In genomic region chr10:121845044-121845784, GRCh38 we compare ENCODE assay signal across 15 cellular contexts.
DNase-seq lines count a peak whose midpoint lies in the region; ATAC-seq, FAIRE-seq and TF ChIP-seq lines count a peak whose summit lies in the region.
"Had no signal": no experiment of that assay in that cellular context is flagged by ENCODE, and none has a peak within 500 bp of the region (broad histone marks: within the 10 kb centered on the region; RNA-seq: fewer than 3 reads in every experiment).

No MANE protein-coding gene starts in this region.

- H3K27me3 Mint-ChIP-seq in Caco-2 (ENCODE audit: insufficient read depth, unreplicated experiment): no peaks in the 10 kb centered on the region
- H3K27me3 Mint-ChIP-seq: naive thymus-derived CD8-positive, alpha-beta T cell; stimulated activated naive B cell treated with anti-CD40 and anti-IgM and Interleukin-4, amounts not matched to agents 10 μg/mL and 1 μg/mL and 100 μg/mL, for 72 hours had no signal

- no peak overlapping the region for H2AFZ ChIP-seq in HepG2 (ENCODE audit: low read length)
- H2AFZ ChIP-seq in keratinocyte (ENCODE audit: control insufficient read depth, low read length): no peak overlapping the region

- dilution Hi-C loops in keratinocyte (cut with MboI; ENCODE audit: extremely low pct_ligation_motif_present, low sequenced_read_pairs): no loop called here

- peaks cover 22% of the 10 kb centered on the region for H4K20me1 ChIP-seq in HepG2 (ENCODE audit: insufficient read depth, low read length)
- no peaks in the 10 kb centered on the region for H4K20me1 ChIP-seq in keratinocyte (ENCODE audit: control insufficient read depth, extremely low read depth, insufficient read depth, low read length)

- H3K4me1 ChIP-seq in HepG2 (ENCODE audit: insufficient read depth, low read length) (peaks cover 22% of the 10 kb centered on the region), right lobe of liver (peaks cover 0 to 10% (median 0%) of the 10 kb centered on the region in 4 donors), keratinocyte (ENCODE audit: control insufficient read depth, extremely low read depth, insufficient read depth, low read length) (peaks cover 5% of the 10 kb centered on the region), Caco-2 (peaks cover 6% of the 10 kb centered on the region; the same call in 1 of the 2 replicates)

- POLR2A ChIA-PET in HepG2 (lab: Yijun Ruan, JAX) (no interaction called here), Caco-2 (lab: Charles Lee) (no interaction called here)

- peaks cover 34% of the 10 kb centered on the region for H3K36me3 Mint-ChIP-seq in Caco-2 (ENCODE audit: insufficient read depth, unreplicated experiment)

- no peak overlapping the region for H3K4me3 Mint-ChIP-seq in Caco-2 (ENCODE audit: unreplicated experiment)
- H3K4me3 Mint-ChIP-seq: naive thymus-derived CD8-positive, alpha-beta T cell; stimulated activated naive B cell treated with anti-CD40 and anti-IgM and Interleukin-4, amounts not matched to agents 10 μg/mL and 1 μg/mL and 100 μg/mL, for 72 hours had no signal

- peaks cover 5% of the 10 kb centered on the region for H3K79me2 ChIP-seq in HepG2 (ENCODE audit: insufficient read depth, low read length)
- H3K79me2 ChIP-seq in keratinocyte (ENCODE audit: control insufficient read depth, insufficient read depth, low read length): no peaks in the 10 kb centered on the region

- FAIRE-seq in HepG2 (lab: Jason Lieb, UNC): no peak
- peak; percentile 9 for FAIRE-seq in keratinocyte (lab: Jason Lieb, UNC)
- FAIRE-seq in D721Med (lab: Jason Lieb, UNC): no peak

- TF ChIP-seq POLR2A in HepG2 (IDR thresholded peaks at IDR 0.05; ENCODE audit: insufficient read depth in 1 of 2, low read depth in 2 of 2, low read length in 2 of 2) (no peak), right lobe of liver (IDR thresholded peaks at IDR 0.05) (no peak)

- WGBS in HepG2 (ENCODE audit: low lambda C conversion rate): 72% methylated on average over 3 of the region's 3 CpGs
- WGBS in right lobe of liver (ENCODE audit: insufficient coverage, low coverage, low lambda C conversion rate, missing lambda C conversion rate): 70% methylated on average over 3 of the region's 3 CpGs

- no peak overlapping the region for H3K27ac ChIP-seq in HepG2 (ENCODE audit: extremely low read length, insufficient read depth, low read length)
- no peak overlapping the region for H3K27ac ChIP-seq in right lobe of liver
- H3K27ac ChIP-seq in keratinocyte (ENCODE audit: control insufficient read depth, insufficient read depth, low read length): no peak overlapping the region
- H3K27ac ChIP-seq: heart left ventricle had no signal

- no peak for TF ChIP-seq EP300 in HepG2 (IDR thresholded peaks at IDR 0.05; ENCODE audit: low read depth in 2 of 2, low read length in 2 of 2)
- no peak for TF ChIP-seq EP300 in HepG2 (CRISPR knock-in tag; IDR thresholded peaks at IDR 0.05; ENCODE audit: borderline replicate concordance)

- ATAC-seq in HepG2 (no peak), right lobe of liver (no peak), GM21528 (IDR thresholded peaks at IDR 0.05; ENCODE audit: low FRiP score, unreplicated experiment) (peak; percentile 83), HG03342 (IDR thresholded peaks at IDR 0.05; ENCODE audit: unreplicated experiment) (peak; percentile 88)
- ATAC-seq: heart left ventricle; naive thymus-derived CD8-positive, alpha-beta T cell; SK-N-SH treated with all-trans-retinoic acid at 6 μM for 48 hours; stimulated activated naive B cell treated with anti-CD40 and anti-IgM and Interleukin-4, amounts not matched to agents 10 μg/mL and 1 μg/mL and 100 μg/mL, for 72 hours had no signal

- H3K9ac ChIP-seq in HepG2 (ENCODE audit: insufficient read depth, low read depth, low read length) (no peak overlapping the region), keratinocyte (ENCODE audit: control insufficient read depth, extremely low read depth, insufficient read depth, low read length) (no peak overlapping the region)

- peaks cover 6% of the 10 kb centered on the region; the same call in 1 of the 2 replicates for H3K9me3 ChIP-seq in HepG2 (ENCODE audit: low read length)
- H3K9me3 ChIP-seq in right lobe of liver: no peaks in the 10 kb centered on the region
- no peaks in the 10 kb centered on the region for H3K9me3 ChIP-seq in keratinocyte (ENCODE audit: control insufficient read depth, low read depth, low read length)
- no peaks in the 10 kb centered on the region; the same call in 1 of the 2 replicates for H3K9me3 ChIP-seq in Caco-2

- peaks cover 22% of the 10 kb centered on the region for H3K4me1 Mint-ChIP-seq in Caco-2 (ENCODE audit: low read depth, unreplicated experiment)

- no peak overlapping the region for H3K27ac Mint-ChIP-seq in Caco-2 (ENCODE audit: unreplicated experiment)
- H3K27ac Mint-ChIP-seq: naive thymus-derived CD8-positive, alpha-beta T cell; stimulated activated naive B cell treated with anti-CD40 and anti-IgM and Interleukin-4, amounts not matched to agents 10 μg/mL and 1 μg/mL and 100 μg/mL, for 72 hours had no signal

- H3K9me1 ChIP-seq in keratinocyte (ENCODE audit: control insufficient read depth, extremely low read depth, insufficient read depth, low read length): no peaks in the 10 kb centered on the region

- CTCF ChIA-PET in HepG2 (lab: Yijun Ruan, JAX; ENCODE audit: low intra/inter-chr PET ratio, low total read pairs) (no interaction called here), Caco-2 (lab: Charles Lee) (no interaction called here)

- H3K36me3 ChIP-seq in HepG2 (replicated peaks in 1 of 2; ENCODE audit: control insufficient read depth in 1 of 2, insufficient read depth in 2 of 2, low read length in 2 of 2) (peaks cover 3 to 12% of the 10 kb centered on the region in 2 experiments; a peak in 4 of 5 replicates), right lobe of liver (peaks cover 0 to 9% (median 2%) of the 10 kb centered on the region in 4 donors), keratinocyte (ENCODE audit: control insufficient read depth in 2 of 2, extremely low read depth in 1 of 2, insufficient read depth in 2 of 2, low read length in 2 of 2) (peaks cover 0 to 2% of the 10 kb centered on the region in 2 experiments), Caco-2 (ENCODE audit: control insufficient read depth, insufficient read depth, low read length) (peaks cover 2% of the 10 kb centered on the region; the same call in 1 of the 2 replicates)

- no peaks in the 10 kb centered on the region for H3K27me3 ChIP-seq in HepG2 (ENCODE audit: control insufficient read depth in 1 of 2, insufficient read depth in 2 of 2, low read length in 2 of 2)
- no peaks in the 10 kb centered on the region for H3K27me3 ChIP-seq in right lobe of liver
- no peaks in the 10 kb centered on the region for H3K27me3 ChIP-seq in keratinocyte (ENCODE audit: control insufficient read depth, extremely low read depth, insufficient read depth, low read length)
- no peaks in the 10 kb centered on the region for H3K27me3 ChIP-seq in Caco-2 (replicated peaks; ENCODE audit: control insufficient read depth, insufficient read depth, low read length)
- H3K27me3 ChIP-seq: heart left ventricle had no signal

- no peak for TF ChIP-seq CTCF in HepG2 (CRISPR knock-in tag; IDR thresholded peaks at IDR 0.05)
- no peak for TF ChIP-seq CTCF in right lobe of liver (IDR thresholded peaks at IDR 0.05)
- no peak for TF ChIP-seq CTCF in keratinocyte (optimal IDR thresholded peaks at IDR 0.05 in 1 of 3, IDR thresholded peaks at IDR 0.05 in 1 of 3, conservative IDR thresholded peaks at IDR 0.05 in 1 of 3; ENCODE audit: extremely low read depth in 1 of 3, insufficient read depth in 2 of 3, low read length in 3 of 3)
- no peak for TF ChIP-seq CTCF in D721Med (IDR thresholded peaks at IDR 0.05; ENCODE audit: insufficient read depth, missing control alignments)
- no peak for TF ChIP-seq CTCF in Caco-2 (IDR thresholded peaks at IDR 0.05; ENCODE audit: insufficient read depth in 1 of 2, low read depth in 1 of 2, low read length in 1 of 2, severe bottlenecking in 1 of 2, unreplicated experiment in 1 of 2)

- no peak overlapping the region for H3K4me3 ChIP-seq in HepG2 (replicated peaks in 1 of 3; ENCODE audit: insufficient read depth in 1 of 3, low read depth in 2 of 3, low read length in 3 of 3)
- no peak overlapping the region for H3K4me3 ChIP-seq in right lobe of liver
- no peak overlapping the region for H3K4me3 ChIP-seq in keratinocyte (ENCODE audit: control insufficient read depth in 2 of 3, extremely low read depth in 1 of 3, insufficient read depth in 2 of 3, low read depth in 1 of 3, low read length in 3 of 3)
- no peak overlapping the region for H3K4me3 ChIP-seq in Caco-2 (ENCODE audit: low read depth, low read length)
- H3K4me3 ChIP-seq: heart left ventricle had no signal

- BruUV-seq in HepG2 (replicated peaks; lab: Mats Ljungman, UMichigan) (no TSS peak), Caco-2 (replicated peaks; lab: Mats Ljungman, UMichigan) (no TSS peak)

- DNase-seq in HepG2 (ENCODE audit: low spot score): no peak
- no peak for DNase-seq in right lobe of liver
- DNase-seq in keratinocyte (ENCODE audit: low read depth, low spot score): no peak
- no peak for DNase-seq in NCI-H1436 (lab: John Stamatoyannopoulos, UW)
- no peak for DNase-seq in D721Med (ENCODE audit: insufficient read length, low spot score)
- no peak for DNase-seq in Caco-2
- DNase-seq: DMS 273 treated with DMSO at 0.1 percent for 48 hours; heart left ventricle; naive thymus-derived CD8-positive, alpha-beta T cell; retina; stimulated activated CD4-positive, alpha-beta T cell treated with anti-CD3 and anti-CD28 coated beads, Interleukin-2, amount 100 ng/mL, for 48 hours; stimulated activated naive B cell treated with anti-CD40 and anti-IgM and Interleukin-4, amounts not matched to agents 10 μg/mL and 1 μg/mL and 100 μg/mL, for 72 hours had no signal

- intact Hi-C loops in HepG2 (cut with micrococcal nuclease; ENCODE audit: unreplicated experiment) (no loop called here), right lobe of liver (cut with DNase I) (no loop called here), Caco-2 (cut with micrococcal nuclease; ENCODE audit: unreplicated experiment) (no loop called here)

- H3K9me3 Mint-ChIP-seq in Caco-2 (ENCODE audit: unreplicated experiment): no peaks in the 10 kb centered on the region

- in situ Hi-C loops in HepG2 (cut with HindIII; ENCODE audit: extremely low pct_ligation_motif_present, low pct_unique_long_range_greater_than_20kb): no loop called here

- H3K4me2 ChIP-seq in HepG2 (ENCODE audit: low read depth, low read length) (no peak overlapping the region), keratinocyte (ENCODE audit: control insufficient read depth, extremely low read depth, insufficient read depth, low read depth, low read length) (no peak overlapping the region)

- no peak for TF ChIP-seq RAD21 in HepG2 (CRISPR knock-in tag; IDR thresholded peaks at IDR 0.05)

TF ChIP-seq in HepG2, 621 proteins besides CTCF, POLR2A, EP300 and RAD21:
- TF ChIP-seq MAFF (IDR thresholded peaks at IDR 0.05; ENCODE audit: low read depth, low read length) (peak; percentile 82), MAFK (conservative IDR thresholded peaks at IDR 0.05 in 1 of 2, IDR thresholded peaks at IDR 0.05 in 1 of 2; ENCODE audit: low read length in 2 of 2) (peak; percentile 77 to 92), GATAD1 (CRISPR knock-in tag; IDR thresholded peaks at IDR 0.05) (no peak), ZNF615 (CRISPR knock-in tag; IDR thresholded peaks at IDR 0.05; ENCODE audit: borderline replicate concordance) (peak; percentile 100)
TF ChIP-seq in HepG2: peak in this region for 3.

Comparison
In these comparisons a context has a peak if more than half of its experiments do, and no peak if none do; other contexts are left out.
1. ATAC-seq: peak in GM21528 (single experiment) and HG03342 (single experiment); none in HepG2 (single experiment) and right lobe of liver (0 of 4).